22 cellular contexts compared by ENCODE assay signal in the genomic region with DNA sequence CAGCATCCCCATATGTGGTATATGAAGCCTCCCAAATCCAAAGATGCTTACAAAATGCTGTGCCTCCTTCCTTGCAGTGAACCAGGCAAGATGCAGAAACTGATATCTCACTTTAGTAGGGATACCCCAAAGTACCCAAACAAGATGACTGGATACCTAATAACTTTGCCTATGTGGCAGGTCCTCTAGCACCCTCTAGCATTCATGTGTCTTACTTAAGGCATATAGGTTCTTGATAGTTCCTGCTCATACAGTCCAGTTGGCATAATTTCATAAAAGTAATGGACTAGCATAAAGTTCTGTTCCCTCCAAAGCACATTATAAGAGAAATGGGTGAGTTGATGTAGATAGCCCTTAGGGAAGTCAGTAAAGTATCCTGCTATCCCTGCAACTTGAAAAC. TPM values are rescaled to one million over a fixed set of nuclear protein-coding genes. Genes with fewer than 3 reads are reported as not detected.
"Had no signal": no experiment of that assay in that cellular context is flagged by ENCODE, and none has a peak within 500 bp of the region (broad histone marks: within the 10 kb centered on the region; RNA-seq: fewer than 3 reads in every experiment).

No MANE protein-coding gene starts in this region.

- H3K4me3 ChIP-seq: ascending aorta, right lobe of liver, upper lobe of right lung had no signal

- DNase-seq: activated CD4-positive, alpha-beta memory T cell treated with anti-CD3 and anti-CD28 coated beads for 36 hours; activated CD4-positive, alpha-beta T cell treated with anti-CD3 and anti-CD28 coated beads, Interleukin-2, amount 10 ng/mL, durations not matched to agents 24 days and 14 days; activated CD4-positive, CD25-positive, alpha-beta regulatory T cell treated with anti-CD3 and anti-CD28 coated beads, Interleukin-2, amount 50 U/mL, for 72 hours; activated CD8-positive, alpha-beta memory T cell treated with anti-CD3 and anti-CD28 coated beads, Interleukin-2, amount 50 U/mL, for 4 hours; activated gamma-delta T cell; activated naive CD4-positive, alpha-beta T cell treated with anti-CD3 and anti-CD28 coated beads, Interleukin-2, amount 10 ng/mL, durations not matched to agents 7 days and 5 days; activated naive CD8-positive, alpha-beta T cell treated with anti-CD3 and anti-CD28 coated beads, Interleukin-2, amount 10 ng/mL, durations not matched to agents 7 days and 5 days; activated T-cell treated with anti-CD3 and anti-CD28 coated beads, Interleukin-2, amount 50 U/mL, for 1 hour; caudate nucleus; foreskin fibroblast; head of caudate nucleus; hippocampal formation; left cardiac atrium; left ventricle myocardium superior; mammary epithelial cell; right lobe of liver; stimulated activated CD4-positive, alpha-beta T cell treated with anti-CD3 and anti-CD28 coated beads, Interleukin-2, amount 100 ng/mL, for 48 hours; T1000; upper lobe of right lung had no signal

RNA-seq across cellular contexts. Expression of a gene that starts 36.8 kb away (rescaled TPM):
- total RNA-seq: activated CD8-positive, alpha-beta memory T cell treated with anti-CD3 and anti-CD28 coated beads for 36 hours; endothelial cell of umbilical vein had no signal
- polyA plus RNA-seq: endothelial cell of umbilical vein had no signal
